ENCODE assay signal across 23 cellular contexts in the genomic region with DNA sequence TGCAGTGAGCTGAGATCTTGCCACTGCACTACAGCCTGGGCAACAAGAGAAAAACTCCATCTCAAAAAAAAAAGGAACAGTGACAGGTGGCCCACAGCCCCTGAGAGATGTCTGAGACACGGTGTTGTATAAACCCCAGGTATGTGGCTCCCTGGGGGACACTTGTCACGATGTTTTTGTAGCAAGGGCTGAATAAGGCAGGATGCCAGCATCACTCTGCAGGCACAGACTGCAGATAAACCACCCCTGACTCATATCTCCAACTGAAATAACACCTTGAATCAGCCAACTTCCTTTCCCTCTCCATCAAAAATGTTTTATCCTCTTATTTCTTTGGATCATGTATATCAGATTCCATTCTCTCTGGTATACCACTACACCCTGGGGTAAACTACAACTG.
DNase-seq lines count a peak whose midpoint lies in the region; ATAC-seq, FAIRE-seq and TF ChIP-seq lines count a peak whose summit lies in the region.
"Had no signal": no experiment of that assay in that cellular context is flagged by ENCODE, and none has a peak within 500 bp of the region (broad histone marks: within the 10 kb centered on the region; RNA-seq: fewer than 3 reads in every experiment).

No MANE protein-coding gene starts in this region.

- H3K36me3 ChIP-seq in neutrophil = no peaks in the 10 kb centered on the region
- H3K36me3 ChIP-seq: gastroesophageal sphincter had no signal

- H3K4me1 ChIP-seq in neutrophil (ENCODE audit: control insufficient read depth in 1 of 2, insufficient read depth in 1 of 2, low read depth in 1 of 2, low read length in 1 of 2) = peaks cover 25 to 29% of the 10 kb centered on the region in 2 experiments
- H3K4me1 ChIP-seq: gastroesophageal sphincter had no signal

- H3K9me3 ChIP-seq in neutrophil = no peaks in the 10 kb centered on the region
- H3K9me3 ChIP-seq: gastroesophageal sphincter had no signal

- no peak for TF ChIP-seq CTCF in neutrophil (IDR thresholded peaks at IDR 0.05)

- peak overlapping the region; percentile 90 for H3K27ac ChIP-seq in neutrophil
- H3K27ac ChIP-seq: coronary artery, gastroesophageal sphincter, VCaP had no signal

- TF ChIP-seq POLR2A in H54 (IDR thresholded peaks at IDR 0.05; ENCODE audit: low read depth, low read length) = no peak

- peaks cover 15% of the 10 kb centered on the region for H3K27me3 ChIP-seq in neutrophil
- H3K27me3 ChIP-seq: gastroesophageal sphincter had no signal

- FAIRE-seq in H54 (lab: Jason Lieb, UNC) = peak; percentile 57
- FAIRE-seq: keratinocyte had no signal

- ATAC-seq in HG02642 (IDR thresholded peaks at IDR 0.05; ENCODE audit: poor library complexity, unreplicated experiment) = no peak
- ATAC-seq: gastroesophageal sphincter, GM23338, sciatic nerve had no signal

- no peak overlapping the region for H3K4me3 ChIP-seq in neutrophil (ENCODE audit: low read depth in 1 of 2, low read length in 1 of 2)
- H3K4me3 ChIP-seq: coronary artery, gastroesophageal sphincter, GM23338 had no signal

- DNase-seq in H54 (ENCODE audit: insufficient read length, low spot score) (peak; percentile 29), NCI-H2107 treated with DMSO at 0.1 percent for 48 hours (lab: John Stamatoyannopoulos, UW; ENCODE audit: unreplicated experiment) (peak; percentile 72), cerebellar cortex (ENCODE audit: low spot score) (peak; percentile 64), glomerular visceral epithelial cell (ENCODE audit: extremely low spot score) (no peak), epidermal melanocyte (ENCODE audit: insufficient read length, low spot score) (no peak)
- DNase-seq: activated CD4-positive, alpha-beta T cell treated with anti-CD3 and anti-CD28 coated beads, Interleukin-2, amount 10 ng/mL, durations not matched to agents 24 days and 14 days; activated naive CD4-positive, alpha-beta T cell treated with Interleukin-2 at 50 U/mL for 16 hours; activated T-cell treated with anti-CD3 and anti-CD28 coated beads, Interleukin-2, amount 50 U/mL, for 48 hours; CD4-positive, CD25-positive, alpha-beta regulatory T cell; DMS 273 treated with DMSO at 0.1 percent for 48 hours; GF-D8; Kasumi-1; NCI-H1930; NCI-H748 treated with DMSO at 0.1 percent for 48 hours; stimulated activated naive CD4-positive, alpha-beta T cell treated with Interleukin-2 at 50 U/mL for 16 hours had no signal

Comparison
In these comparisons a context has a peak if more than half of its experiments do, and no peak if none do; other contexts are left out.
1. DNase-seq: peak in H54 (single experiment), NCI-H2107 treated with DMSO at 0.1 percent for 48 hours (single experiment) and cerebellar cortex (single experiment); none in glomerular visceral epithelial cell (single experiment) and epidermal melanocyte (single experiment).